23 cellular contexts compared by ENCODE assay signal in genomic region chr3:18489939-18490338, GRCh38.
DNase-seq lines count a peak whose midpoint lies in the region; ATAC-seq lines count a peak whose summit lies in the region.
"Had no signal": no experiment of that assay in that cellular context is flagged by ENCODE, and none has a peak within 500 bp of the region (broad histone marks: within the 10 kb centered on the region; RNA-seq: fewer than 3 reads in every experiment).

No MANE protein-coding gene starts in this region.

- peaks cover 22% of the 10 kb centered on the region for H3K36me3 Mint-ChIP-seq in activated CD4-positive, alpha-beta T cell treated with anti-CD3 and anti-CD28 coated beads for 36 hours (ENCODE audit: low read depth)

- no peak overlapping the region for H2AK5ac ChIP-seq in neuronal stem cell (ENCODE audit: low read depth, low read length)

- H3K23ac ChIP-seq in neuronal stem cell (ENCODE audit: low read depth, low read length, poor library complexity): no peak overlapping the region

- no peaks in the 10 kb centered on the region for H3K36me3 ChIP-seq in neuronal stem cell (replicated peaks in 1 of 2; ENCODE audit: control insufficient read depth in 2 of 2, insufficient read depth in 2 of 2, low read length in 2 of 2)
- H3K36me3 ChIP-seq: pancreas, transverse colon had no signal

- no peak overlapping the region for H4K8ac ChIP-seq in neuronal stem cell (ENCODE audit: low read depth, low read length)

- no peak overlapping the region for H3K4me3 Mint-ChIP-seq in activated CD4-positive, alpha-beta T cell treated with anti-CD3 and anti-CD28 coated beads for 36 hours
- H3K4me3 Mint-ChIP-seq: activated B cell treated with CpG ODN at 0.5 μM for 24 hours, nephron had no signal

- no peak overlapping the region for H2AFZ ChIP-seq in neuronal stem cell (ENCODE audit: low read length)

- H3K27ac ChIP-seq in neuronal stem cell (replicated peaks; ENCODE audit: low read length): no peak overlapping the region
- H3K27ac ChIP-seq: 22Rv1, pancreas, SK-N-MC, transverse colon had no signal

- WGBS in neuronal stem cell (ENCODE audit: extremely low coverage in 2 of 2, insufficient read length in 2 of 2, insufficient replicate concordance in 1 of 2), 2 donors: no CpG with 5 or more reads among the region's 4 CpGs

- H3K4me2 ChIP-seq in neuronal stem cell (ENCODE audit: insufficient read depth, low read length, poor library complexity, severe bottlenecking): no peak overlapping the region

- no peak overlapping the region for H3K4ac ChIP-seq in neuronal stem cell (ENCODE audit: low read length)

- no peaks in the 10 kb centered on the region for H3K4me1 ChIP-seq in neuronal stem cell (ENCODE audit: control insufficient read depth in 2 of 2, insufficient read depth in 1 of 2, low read depth in 1 of 2, low read length in 2 of 2)
- H3K4me1 ChIP-seq: pancreas, transverse colon had no signal

- no peak overlapping the region for H2BK5ac ChIP-seq in neuronal stem cell (ENCODE audit: low read length)

- peak; percentile 47 for ATAC-seq in activated CD4-positive, alpha-beta T cell treated with anti-CD3 and anti-CD28 coated beads for 36 hours
- ATAC-seq: pancreas, right cardiac atrium had no signal

- POLR2A ChIA-PET in activated CD4-positive, alpha-beta T cell treated with anti-CD3 and anti-CD28 coated beads for 36 hours (lab: Charles Lee): no interaction called here

- no peak overlapping the region for H4K91ac ChIP-seq in neuronal stem cell (ENCODE audit: low read depth, low read length, poor library complexity)

- no peak overlapping the region for H3K18ac ChIP-seq in neuronal stem cell (ENCODE audit: low read length)

- intact Hi-C loops in activated CD4-positive, alpha-beta T cell treated with anti-CD3 and anti-CD28 coated beads for 36 hours (cut with DNase I, micrococcal nuclease): no loop called here

- H3K27me3 ChIP-seq in neuronal stem cell (ENCODE audit: control insufficient read depth in 3 of 3, insufficient read depth in 3 of 3, low read depth in 1 of 3, low read length in 3 of 3): no peaks in the 10 kb centered on the region
- H3K27me3 ChIP-seq: pancreas, transverse colon had no signal

- peaks cover 23% of the 10 kb centered on the region for H3K4me1 Mint-ChIP-seq in activated CD4-positive, alpha-beta T cell treated with anti-CD3 and anti-CD28 coated beads for 36 hours
- H3K4me1 Mint-ChIP-seq: activated B cell treated with CpG ODN at 0.5 μM for 24 hours, nephron had no signal

- no peak overlapping the region for H3K4me3 ChIP-seq in neuronal stem cell (ENCODE audit: low read length in 2 of 2)
- H3K4me3 ChIP-seq: pancreas, SK-N-MC, transverse colon had no signal

- no peak overlapping the region for H2BK120ac ChIP-seq in neuronal stem cell (ENCODE audit: low read depth, low read length)

- H3K27me3 Mint-ChIP-seq in activated CD4-positive, alpha-beta T cell treated with anti-CD3 and anti-CD28 coated beads for 36 hours: no peaks in the 10 kb centered on the region
- H3K27me3 Mint-ChIP-seq: activated B cell treated with CpG ODN at 0.5 μM for 24 hours had no signal

- H3K9ac ChIP-seq in neuronal stem cell (ENCODE audit: low read depth, low read length, poor library complexity): no peak overlapping the region

- no peak overlapping the region for H2BK12ac ChIP-seq in neuronal stem cell (ENCODE audit: low read length)

- CTCF ChIA-PET in activated CD4-positive, alpha-beta T cell treated with anti-CD3 and anti-CD28 coated beads for 36 hours (lab: Charles Lee): no interaction called here

- no peak overlapping the region for H3K14ac ChIP-seq in neuronal stem cell (ENCODE audit: low read length)

- no peaks in the 10 kb centered on the region for H3K79me1 ChIP-seq in neuronal stem cell (ENCODE audit: low read depth, low read length)

- H2BK15ac ChIP-seq in neuronal stem cell (ENCODE audit: low read length): no peak overlapping the region

- peak; percentile 27 for DNase-seq in activated CD4-positive, alpha-beta T cell treated with anti-CD3 and anti-CD28 coated beads for 36 hours
- no peak for DNase-seq in activated CD4-positive, alpha-beta T cell treated with anti-CD3 and anti-CD28 coated beads for 1 hour
- peak in 4 of 6 experiments; percentile 5 to 25 (median 10) for DNase-seq in stimulated activated naive CD4-positive, alpha-beta T cell (lab: John Stamatoyannopoulos, UW)
- no peak for DNase-seq in stimulated activated naive CD4-positive, alpha-beta T cell treated with Interleukin-2 at 50 U/mL for 16 hours (lab: John Stamatoyannopoulos, UW)
- DNase-seq in activated gamma-delta T cell treated with anti-CD3 and anti-CD28 coated beads, Interleukin-2, amount 50 U/mL, for 16 hours (ENCODE audit: low read depth): peak; percentile 5
- DNase-seq in T1000 (lab: John Stamatoyannopoulos, UW): no peak
- DNase-seq in neuronal stem cell (ENCODE audit: low spot score): no peak
- DNase-seq in DMS 273 (lab: John Stamatoyannopoulos, UW; ENCODE audit: unreplicated experiment): no peak
- DNase-seq: activated B cell treated with CpG ODN at 0.5 μM for 24 hours, caudate nucleus, DMS79, midbrain, NCI-H1092 treated with DMSO at 0.1 percent for 48 hours, NCI-H2029 treated with DMSO at 0.1 percent for 48 hours, NCI-H2227 treated with DMSO at 0.1 percent for 48 hours, NCI-H69, pancreas, right cardiac atrium, transverse colon had no signal

- no peaks in the 10 kb centered on the region for H3K9me3 ChIP-seq in neuronal stem cell (replicated peaks in 1 of 2; ENCODE audit: control insufficient read depth in 2 of 2, insufficient read depth in 1 of 2, low read depth in 1 of 2, low read length in 2 of 2)
- H3K9me3 ChIP-seq: pancreas had no signal

- H3K9me3 Mint-ChIP-seq in activated CD4-positive, alpha-beta T cell treated with anti-CD3 and anti-CD28 coated beads for 36 hours (ENCODE audit: low read depth): peaks cover 2% of the 10 kb centered on the region
- H3K9me3 Mint-ChIP-seq: nephron had no signal

- H3K27ac Mint-ChIP-seq in activated CD4-positive, alpha-beta T cell treated with anti-CD3 and anti-CD28 coated beads for 36 hours: no peak overlapping the region
- H3K27ac Mint-ChIP-seq: activated B cell treated with CpG ODN at 0.5 μM for 24 hours; activated T-helper 2 cell treated with anti-CD3 and anti-CD28 coated beads, Interferon-gamma antibody, Interleukin-2, Interleukin-4, amounts not matched to agents 10 μg/mL and 5 μg/mL and 100 μg/mL, durations not matched to agents 14 hours and 24 hours and 36 hours; nephron had no signal

Comparison
In these comparisons a context has a peak if more than half of its experiments do, and no peak if none do; other contexts are left out.
1. DNase-seq: peak in activated CD4-positive, alpha-beta T cell treated with anti-CD3 and anti-CD28 coated beads for 36 hours (single experiment), stimulated activated naive CD4-positive, alpha-beta T cell (4 of 6) and activated gamma-delta T cell treated with anti-CD3 and anti-CD28 coated beads, Interleukin-2, amount 50 U/mL, for 16 hours (single experiment); none in activated CD4-positive, alpha-beta T cell treated with anti-CD3 and anti-CD28 coated beads for 1 hour (single experiment), stimulated activated naive CD4-positive, alpha-beta T cell treated with Interleukin-2 at 50 U/mL for 16 hours (single experiment), T1000 (single experiment), neuronal stem cell (single experiment) and DMS 273 (single experiment).